Comparison of ENCODE assay signal across 8 cellular contexts in genomic region chr19:38648789-38649304, GRCh38. TPM values are rescaled to one million over a fixed set of nuclear protein-coding genes. Genes with fewer than 3 reads are reported as not detected.
DNase-seq lines count a peak whose midpoint lies in the region; ATAC-seq and TF ChIP-seq lines count a peak whose summit lies in the region.

No MANE protein-coding gene starts in this region.

- DNase-seq in AG04450 (ENCODE audit: low read depth, low spot score) (no peak), caudate nucleus (lab: John Stamatoyannopoulos, UW) (peak in 2 of 61 donors; percentile 10 to 31), SK-N-DZ (ENCODE audit: low spot score) (no peak)

- no peaks in the 10 kb centered on the region for H3K36me3 Mint-ChIP-seq in IgD-negative memory B cell

- H3K4me1 ChIP-seq in muscle layer of duodenum (ENCODE audit: control insufficient read depth in 1 of 2, insufficient read depth in 2 of 2, low read length in 2 of 2): peaks cover 25 to 37% of the 10 kb centered on the region in 2 donors

- POLR2A ChIA-PET in AG04450 (lab: Yijun Ruan, JAX): interaction anchor here (0.6 to 2.9 kb wide), 8 partner anchors 9 to 183 kb away, joined by 3 to 25 read pairs (median 4); partner anchors contain the start of gene ECH1

- no peaks in the 10 kb centered on the region for H3K9me3 Mint-ChIP-seq in IgD-negative memory B cell

- H3K27ac Mint-ChIP-seq in IgD-negative memory B cell: peak overlapping the region in 2 of 3 donors; percentile 52 to 93

- no peak for ATAC-seq in GM21737 (IDR thresholded peaks at IDR 0.05; ENCODE audit: unreplicated experiment)
- no peak for ATAC-seq in HG02571 (IDR thresholded peaks at IDR 0.05; ENCODE audit: unreplicated experiment)
- no peak for ATAC-seq in GM21717 (IDR thresholded peaks at IDR 0.05; ENCODE audit: unreplicated experiment)

- H3K27ac ChIP-seq in AG04450 (ENCODE audit: low read depth, low read length) (peak overlapping the region; percentile 70), caudate nucleus (ENCODE audit: low read depth, low read length) (peak overlapping the region; percentile 72), muscle layer of duodenum (ENCODE audit: low read length) (peak overlapping the region; percentile 100)

- peaks cover 31 to 42% (median 35%) of the 10 kb centered on the region in 3 donors for H3K4me1 Mint-ChIP-seq in IgD-negative memory B cell

- H3K4me3 Mint-ChIP-seq in IgD-negative memory B cell: peak overlapping the region; percentile 73 to 97 (median 90)

- no peaks in the 10 kb centered on the region for H3K27me3 Mint-ChIP-seq in IgD-negative memory B cell

- TF ChIP-seq CTCF in AG04450 (IDR thresholded peaks at IDR 0.05; ENCODE audit: low read depth, low read length): no peak

- CTCF ChIA-PET in AG04450 (lab: Charles Lee): interaction anchor here (0.5 to 2.3 kb wide), 4 partner anchors 22 to 281 kb away, joined by 3 to 9 read pairs (median 4); partner anchors contain the start of genes MRPS12 and SARS2

- H3K4me3 ChIP-seq in AG04450 (ENCODE audit: low read depth, low read length) (peak overlapping the region; percentile 89), muscle layer of duodenum (ENCODE audit: low read depth in 1 of 2, low read length in 2 of 2) (peak overlapping the region; percentile 97 to 99)

- H3K9me3 ChIP-seq in AG04450 (ENCODE audit: control insufficient read depth, insufficient read depth, low read length) (no peaks in the 10 kb centered on the region; the same call in 1 of the 2 replicates), muscle layer of duodenum (ENCODE audit: control insufficient read depth in 1 of 2, low read length in 2 of 2) (no peaks in the 10 kb centered on the region)

- peaks cover 0 to 6% of the 10 kb centered on the region in 2 donors for H3K36me3 ChIP-seq in muscle layer of duodenum (ENCODE audit: control insufficient read depth in 1 of 2, insufficient read depth in 2 of 2, low read length in 2 of 2)

- H3K27me3 ChIP-seq in AG04450 (ENCODE audit: control insufficient read depth, insufficient read depth, low read length) (no peaks in the 10 kb centered on the region), muscle layer of duodenum (ENCODE audit: low read depth, low read length) (no peaks in the 10 kb centered on the region)

RNA-seq across cellular contexts. Expression of gene ACTN4, which starts 1.4 kb away (rescaled TPM):
- polyA plus RNA-seq in AG04450 (2011; rRNA removed): 300 and 359 TPM in 2 replicates
- 243 and 327 TPM in 2 replicates for polyA minus RNA-seq in AG04450 (2011; rRNA and poly(A)+ RNA removed)
- polyA plus RNA-seq in IgD-negative memory B cell: 21.8 TPM
- polyA plus RNA-seq in SK-N-DZ (2014; cell fraction: cytosol; rRNA removed): 85.3 and 95.3 TPM in 2 replicates
- polyA plus RNA-seq in SK-N-DZ (2014; cell fraction: nucleus; rRNA removed): 124 and 196 TPM in 2 replicates

RNA-seq across cellular contexts. Expression of gene EIF3K, which starts 29.9 kb away (rescaled TPM):
- polyA plus RNA-seq in AG04450 (2011; rRNA removed) (168 and 250 TPM in 2 replicates), IgD-negative memory B cell (371 TPM)
- polyA minus RNA-seq in AG04450 (2011; rRNA and poly(A)+ RNA removed): 283 and 385 TPM in 2 replicates
- polyA plus RNA-seq in SK-N-DZ (2014; cell fraction: cytosol; rRNA removed): 411 and 544 TPM in 2 replicates
- polyA plus RNA-seq in SK-N-DZ (2014; cell fraction: nucleus; rRNA removed): 281 and 323 TPM in 2 replicates

RNA-seq across cellular contexts. Expression of gene MAP4K1, which starts 31.1 kb away (rescaled TPM):
- polyA plus RNA-seq in AG04450 (2011; rRNA removed) (0.09 and 0.31 TPM in 2 replicates), IgD-negative memory B cell (250 TPM)
- not detected in 2 replicates for polyA minus RNA-seq in AG04450 (2011; rRNA and poly(A)+ RNA removed)
- 6.8 and 22.6 TPM in 2 replicates for polyA plus RNA-seq in SK-N-DZ (2014; cell fraction: cytosol; rRNA removed)
- 15.9 and 17.5 TPM in 2 replicates for polyA plus RNA-seq in SK-N-DZ (2014; cell fraction: nucleus; rRNA removed)

Comparison
In these comparisons a context has a peak if more than half of its experiments do, and no peak if none do; other contexts are left out.
1. RNA of gene ACTN4, which starts 1.4 kb away (polyA plus RNA-seq): 300 to 359 TPM in AG04450; 21.8 TPM in IgD-negative memory B cell (single experiment); every median in the first group is over 10 times any median in the second.
2. RNA of gene MAP4K1, which starts 31.1 kb away (polyA plus RNA-seq): 250 TPM in IgD-negative memory B cell (single experiment); 0.09 to 0.31 TPM in AG04450; every median in the first group is over 100 times any median in the second.
3. Peak in every context shown above with its lines, with median percentiles within 50 percentile points of each other: H3K27ac ChIP-seq.